In the genomic region with DNA sequence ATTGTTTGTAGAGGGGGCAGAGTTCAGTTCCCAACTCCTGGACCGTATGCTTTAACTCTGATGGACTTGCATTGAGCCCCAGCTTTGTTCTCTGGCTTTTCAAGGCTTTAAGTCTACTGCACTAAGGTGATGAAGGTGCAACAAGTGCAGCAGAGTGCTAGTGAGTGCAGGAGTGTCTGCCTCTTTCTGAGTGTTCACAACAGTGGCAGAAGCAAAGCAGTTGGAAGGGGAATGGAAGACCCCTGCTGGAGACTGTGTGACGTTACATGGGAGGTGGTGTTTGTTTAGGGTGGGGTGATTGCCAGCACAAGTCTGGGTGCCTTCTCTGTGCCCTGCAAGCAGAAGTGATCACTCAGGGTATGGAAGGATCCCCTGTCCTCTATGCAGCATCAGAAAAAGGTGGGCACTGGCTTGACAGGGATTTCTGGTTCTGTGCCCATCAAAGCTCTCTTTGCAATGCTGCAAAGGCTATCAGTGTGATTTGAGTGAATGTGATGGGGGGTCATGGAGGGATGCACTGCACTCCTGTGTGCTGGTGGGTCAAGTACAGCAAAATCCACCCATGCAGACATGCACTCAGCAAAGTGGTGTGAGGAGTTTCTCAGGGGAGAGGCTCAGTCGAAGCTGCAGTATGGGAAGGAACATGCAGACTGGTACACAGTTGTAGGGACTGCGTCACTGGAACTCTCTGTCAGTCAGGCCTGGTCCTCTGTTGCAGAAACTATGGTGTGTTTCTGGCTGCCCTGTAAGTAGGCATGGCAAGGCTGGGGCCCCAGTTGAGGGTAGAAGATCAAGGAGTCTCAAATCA, we compare ENCODE assay signal across 8 cellular contexts.
DNase-seq lines count a peak whose midpoint lies in the region; ATAC-seq, FAIRE-seq and TF ChIP-seq lines count a peak whose summit lies in the region.

No MANE protein-coding gene starts in this region.

- no peaks in the 10 kb centered on the region for H3K36me3 ChIP-seq in mucosa of descending colon (ENCODE audit: low read depth)

- no peak for TF ChIP-seq CTCF in mucosa of descending colon (IDR thresholded peaks at IDR 0.05)

- H3K9me3 ChIP-seq in mucosa of descending colon = no peaks in the 10 kb centered on the region

- intact Hi-C loops in mucosa of descending colon (cut with DNase I, micrococcal nuclease) = no loop called here

- H3K27ac ChIP-seq in caudate nucleus (ENCODE audit: low read depth, low read length) = no peak overlapping the region

- peaks cover 3% of the 10 kb centered on the region for H3K4me1 ChIP-seq in mucosa of descending colon (ENCODE audit: low read depth)

- ATAC-seq in GM18867 (IDR thresholded peaks at IDR 0.05; ENCODE audit: unreplicated experiment) = peak; percentile 88
- ATAC-seq in HG02852 (IDR thresholded peaks at IDR 0.05; ENCODE audit: unreplicated experiment) = peak; percentile 84
- ATAC-seq in SK-N-SH treated with all-trans-retinoic acid at 6 μM for 48 hours = peak; percentile 57
- peak; percentile 90 for ATAC-seq in mucosa of descending colon

- no peak for FAIRE-seq in HTR-8/SVneo (lab: Jason Lieb, UNC)

- DNase-seq in mucosa of descending colon (peak in 1 of 3 donors; percentile 21), caudate nucleus (lab: John Stamatoyannopoulos, UW) (no peak), mucosa of gallbladder (ENCODE audit: low spot score) (no peak), HTR-8/SVneo (ENCODE audit: insufficient read length, low spot score) (no peak)
- DNase-seq in stimulated activated CD4-positive, alpha-beta T cell treated with anti-CD3 and anti-CD28 coated beads, Interleukin-2, amount 100 ng/mL, for 48 hours = no peak

- no peak overlapping the region for H3K4me3 ChIP-seq in mucosa of descending colon

TF ChIP-seq in SK-N-SH treated with all-trans-retinoic acid at 6 μM for 48 hours, 23 proteins besides CTCF, POLR2A, EP300 and RAD21:
- TF ChIP-seq ISL1 (CRISPR knock-in tag; IDR thresholded peaks at IDR 0.05) (no peak), ZC3H10 (CRISPR knock-in tag; IDR thresholded peaks at IDR 0.05) (no peak), ARNTL (CRISPR knock-in tag; IDR thresholded peaks at IDR 0.05; ENCODE audit: borderline replicate concordance, low read depth) (no peak)
- TF ChIP-seq, protein P1, sequence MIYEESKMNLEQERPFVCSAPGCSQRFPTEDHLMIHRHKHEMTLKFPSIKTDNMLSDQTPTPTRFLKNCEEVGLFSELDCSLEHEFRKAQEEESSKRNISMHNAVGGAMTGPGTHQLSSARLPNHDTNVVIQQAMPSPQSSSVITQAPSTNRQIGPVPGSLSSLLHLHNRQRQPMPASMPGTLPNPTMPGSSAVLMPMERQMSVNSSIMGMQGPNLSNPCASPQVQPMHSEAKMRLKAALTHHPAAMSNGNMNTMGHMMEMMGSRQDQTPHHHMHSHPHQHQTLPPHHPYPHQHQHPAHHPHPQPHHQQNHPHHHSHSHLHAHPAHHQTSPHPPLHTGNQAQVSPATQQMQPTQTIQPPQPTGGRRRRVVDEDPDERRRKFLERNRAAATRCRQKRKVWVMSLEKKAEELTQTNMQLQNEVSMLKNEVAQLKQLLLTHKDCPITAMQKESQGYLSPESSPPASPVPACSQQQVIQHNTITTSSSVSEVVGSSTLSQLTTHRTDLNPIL (CRISPR knock-in tag; IDR thresholded peaks at IDR 0.05; ENCODE audit: low read depth) = no peak
